In the genomic region with DNA sequence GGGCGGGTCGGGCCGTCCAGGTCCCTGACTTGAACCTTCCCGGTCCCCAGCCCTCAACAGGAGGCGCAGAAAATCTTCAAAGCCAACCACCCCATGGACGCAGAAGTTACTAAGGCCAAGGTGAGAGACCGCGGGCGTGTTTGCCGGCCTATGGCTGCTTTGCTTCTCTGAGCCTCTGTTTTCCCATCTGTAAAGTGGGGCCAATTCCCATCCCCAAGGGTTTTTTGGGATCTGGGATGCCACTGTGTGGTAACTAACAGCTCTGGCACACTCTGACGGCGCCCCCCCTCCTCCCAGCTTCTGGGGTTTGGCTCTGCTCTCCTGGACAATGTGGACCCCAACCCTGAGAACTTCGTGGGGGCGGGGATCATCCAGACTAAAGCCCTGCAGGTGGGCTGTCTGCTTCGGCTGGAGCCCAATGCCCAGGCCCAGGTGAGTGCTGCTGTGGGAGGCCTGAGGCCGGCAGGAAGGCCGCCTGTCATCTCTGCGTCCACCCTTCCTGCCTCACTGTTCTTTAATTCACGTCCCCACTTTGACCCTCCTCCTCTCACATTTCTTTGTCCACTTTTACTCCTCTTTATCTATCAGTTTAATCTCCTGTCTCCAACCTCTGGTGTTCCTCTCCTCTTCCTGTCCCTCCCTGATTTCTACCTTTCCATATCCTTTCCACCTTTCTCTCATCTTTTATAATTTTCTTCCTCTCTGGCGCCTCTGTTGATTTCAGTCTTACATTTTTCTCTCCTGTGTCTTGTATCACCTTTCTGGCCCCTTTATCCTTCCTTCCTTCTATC, we compare ENCODE assay signal across 17 cellular contexts. TPM values are rescaled to one million over a fixed set of nuclear protein-coding genes. Genes with fewer than 3 reads are reported as not detected.
DNase-seq lines count a peak whose midpoint lies in the region; FAIRE-seq and TF ChIP-seq lines count a peak whose summit lies in the region.
"Had no signal": no experiment of that assay in that cellular context is flagged by ENCODE, and none has a peak within 500 bp of the region (broad histone marks: within the 10 kb centered on the region; RNA-seq: fewer than 3 reads in every experiment).

No MANE protein-coding gene starts in this region.

- H3K9ac ChIP-seq in astrocyte (ENCODE audit: low read length) = no peak overlapping the region
- H3K9ac ChIP-seq: SK-N-SH had no signal

- H3K4me1 ChIP-seq in CD4-positive, alpha-beta memory T cell (ENCODE audit: insufficient read depth, low read length) = peaks cover 14% of the 10 kb centered on the region
- no peaks in the 10 kb centered on the region; the same call in 1 of the 2 replicates for H3K4me1 ChIP-seq in HEK293 (ENCODE audit: control insufficient read depth, insufficient read depth, low read length)
- H3K4me1 ChIP-seq in astrocyte (ENCODE audit: insufficient read depth, low read length) = peaks cover 7% of the 10 kb centered on the region
- peaks cover 6% of the 10 kb centered on the region for H3K4me1 ChIP-seq in prostate gland (replicated peaks)

- POLR2A ChIA-PET in CD4-positive, alpha-beta memory T cell (lab: Charles Lee; ENCODE audit: partially characterized antibody) = interaction anchor here (1.2 to 1.6 kb wide), 2 partner anchors 7 to 63 kb away, joined by 5 read pairs; partner anchors contain the start of gene FUZ
- POLR2A ChIA-PET in HEK293 (lab: Yijun Ruan, JAX) = interaction anchor here (1.2 to 1.3 kb wide), 2 partner anchors 39 to 106 kb away, joined by 3 to 5 read pairs; partner anchors contain the start of gene AP2A1

- no peak for TF ChIP-seq CTCF in HEK293 (tag by site-specific recombination; IDR thresholded peaks at IDR 0.05)
- no peak for TF ChIP-seq CTCF in astrocyte (IDR thresholded peaks at IDR 0.05; ENCODE audit: insufficient read depth, low read depth, low read length)
- TF ChIP-seq CTCF in neural crest cell (conservative IDR thresholded peaks at IDR 0.05) = no peak
- no peak for TF ChIP-seq CTCF in dorsolateral prefrontal cortex (IDR thresholded peaks at IDR 0.05 in 54 of 56, conservative IDR thresholded peaks at IDR 0.05 in 2 of 56; ENCODE audit: low read depth in 1 of 56, partially characterized antibody in 56 of 56)
- TF ChIP-seq CTCF in prostate gland (IDR thresholded peaks at IDR 0.05) = no peak

- peaks cover 9% of the 10 kb centered on the region for H4K20me1 ChIP-seq in astrocyte (ENCODE audit: insufficient read depth, low read length)

- WGBS in prostate gland = 81% methylated on average over 19 of the region's 20 CpGs

- peaks cover 12% of the 10 kb centered on the region for H3K36me3 ChIP-seq in CD4-positive, alpha-beta memory T cell (ENCODE audit: insufficient read depth, low read length)
- H3K36me3 ChIP-seq in HEK293 (ENCODE audit: control insufficient read depth in 2 of 2, insufficient read depth in 1 of 2, low read length in 2 of 2) = peaks cover 15 to 58% of the 10 kb centered on the region in 2 experiments; a peak in 2 of 3 replicates
- peaks cover 12% of the 10 kb centered on the region for H3K36me3 ChIP-seq in astrocyte (ENCODE audit: insufficient read depth, low read length)
- H3K36me3 ChIP-seq in prostate gland = no peaks in the 10 kb centered on the region

- no peaks in the 10 kb centered on the region for H3K27me3 Mint-ChIP-seq in CD4-positive, alpha-beta memory T cell
- H3K27me3 Mint-ChIP-seq in astrocyte (ENCODE audit: low read depth, unreplicated experiment) (no peaks in the 10 kb centered on the region), neural crest cell (ENCODE audit: low read depth) (no peaks in the 10 kb centered on the region)

- peaks cover 7 to 19% (median 14%) of the 10 kb centered on the region in 4 donors for H3K4me1 Mint-ChIP-seq in CD4-positive, alpha-beta memory T cell
- H3K4me1 Mint-ChIP-seq in astrocyte (ENCODE audit: low read depth, unreplicated experiment) = peaks cover 7% of the 10 kb centered on the region
- peaks cover 23% of the 10 kb centered on the region for H3K4me1 Mint-ChIP-seq in neural crest cell

- CTCF ChIA-PET in CD4-positive, alpha-beta memory T cell (lab: Charles Lee; ENCODE audit: partially characterized antibody) = no interaction called here
- CTCF ChIA-PET in HEK293 (lab: Yijun Ruan, JAX) = interaction anchor here (0.5 to 1.6 kb wide), 3 partner anchors 27 to 57 kb away, joined by 3 to 5 read pairs (median 3); no protein-coding TSS in a partner anchor

- no peak overlapping the region for H3K4me3 ChIP-seq in CD4-positive, alpha-beta memory T cell (ENCODE audit: low read length in 2 of 2)
- H3K4me3 ChIP-seq in HEK293 (ENCODE audit: low read depth, low read length) (no peak overlapping the region), astrocyte (ENCODE audit: insufficient read depth, low read depth, low read length) (no peak overlapping the region), dorsolateral prefrontal cortex (no peak overlapping the region), prostate gland (no peak overlapping the region)
- H3K4me3 ChIP-seq: skin epidermis, tibial nerve had no signal

- FAIRE-seq in astrocyte (lab: Jason Lieb, UNC) = no peak
- FAIRE-seq: GM12891 had no signal

- DNase-seq in CD4-positive, alpha-beta memory T cell = no peak
- DNase-seq in astrocyte (ENCODE audit: low read depth) (no peak), neural crest cell (ENCODE audit: low read depth, low spot score) (no peak), SW480 (ENCODE audit: low spot score) (no peak), dorsolateral prefrontal cortex (no peak), prostate gland (ENCODE audit: low spot score) (no peak)
- DNase-seq: activated CD4-positive, alpha-beta T cell treated with anti-CD3 and anti-CD28 coated beads, Interleukin-2, amount 50 U/mL, for 48 hours; DMS 273 treated with DMSO at 0.1 percent for 48 hours; GF-D8; GOT3; left cardiac atrium; stimulated activated CD4-positive, alpha-beta T cell treated with anti-CD3 and anti-CD28 coated beads, Interleukin-4, amount 100 ng/mL, for 24 hours had no signal

- H3K79me2 ChIP-seq in astrocyte (ENCODE audit: insufficient read depth, low read length) = no peaks in the 10 kb centered on the region

- no peak overlapping the region for H3K4me2 ChIP-seq in astrocyte (ENCODE audit: low read length)
- H3K4me2 ChIP-seq: SK-N-SH had no signal

- H3K27ac Mint-ChIP-seq in CD4-positive, alpha-beta memory T cell = peak overlapping the region in 6 of 7 donors; percentile 48 to 94 (median 80)
- H3K27ac Mint-ChIP-seq in astrocyte (ENCODE audit: unreplicated experiment) (peak overlapping the region; percentile 21), neural crest cell (ENCODE audit: unreplicated experiment) (no peak overlapping the region)

- no peak for TF ChIP-seq POLR2A in prostate gland (IDR thresholded peaks at IDR 0.05)

- no peak overlapping the region for H2AFZ ChIP-seq in astrocyte (ENCODE audit: low read depth, low read length)

- H3K4me3 Mint-ChIP-seq in CD4-positive, alpha-beta memory T cell = peak overlapping the region in 1 of 8 donors; percentile 38
- H3K4me3 Mint-ChIP-seq in astrocyte (ENCODE audit: unreplicated experiment) = no peak overlapping the region
- peak overlapping the region; percentile 38 for H3K4me3 Mint-ChIP-seq in neural crest cell

- H3K27me3 ChIP-seq in CD4-positive, alpha-beta memory T cell (ENCODE audit: insufficient read depth, low read length) = no peaks in the 10 kb centered on the region
- no peaks in the 10 kb centered on the region for H3K27me3 ChIP-seq in astrocyte (ENCODE audit: insufficient read depth, low read length)
- no peaks in the 10 kb centered on the region for H3K27me3 ChIP-seq in dorsolateral prefrontal cortex
- no peaks in the 10 kb centered on the region for H3K27me3 ChIP-seq in prostate gland (replicated peaks; ENCODE audit: insufficient read depth)
- H3K27me3 ChIP-seq: tibial nerve had no signal

- H3K9me3 Mint-ChIP-seq in CD4-positive, alpha-beta memory T cell = peaks cover 0 to 1% (median 0%) of the 10 kb centered on the region in 8 donors
- H3K9me3 Mint-ChIP-seq in astrocyte (ENCODE audit: unreplicated experiment) (no peaks in the 10 kb centered on the region), neural crest cell (no peaks in the 10 kb centered on the region)

- no peak overlapping the region for H3K27ac ChIP-seq in CD4-positive, alpha-beta memory T cell (ENCODE audit: low read depth, low read length)
- no peak overlapping the region for H3K27ac ChIP-seq in HEK293 (ENCODE audit: extremely low read depth, low read depth, low read length)
- H3K27ac ChIP-seq in astrocyte (ENCODE audit: low read depth, low read length) = no peak overlapping the region
- H3K27ac ChIP-seq in dorsolateral prefrontal cortex = no peak overlapping the region
- no peak overlapping the region for H3K27ac ChIP-seq in prostate gland

- no peaks in the 10 kb centered on the region for H3K9me3 ChIP-seq in CD4-positive, alpha-beta memory T cell (ENCODE audit: control insufficient read depth in 1 of 2, low read length in 2 of 2)
- H3K9me3 ChIP-seq in HEK293 (ENCODE audit: control insufficient read depth, insufficient read depth, low read depth, low read length) = no peaks in the 10 kb centered on the region
- H3K9me3 ChIP-seq in astrocyte (ENCODE audit: insufficient read depth, low read depth, low read length) = no peaks in the 10 kb centered on the region
- H3K9me3 ChIP-seq in prostate gland = no peaks in the 10 kb centered on the region
- H3K9me3 ChIP-seq: SK-N-SH, tibial nerve had no signal

- peaks cover 12 to 22% of the 10 kb centered on the region in 2 donors for H3K36me3 Mint-ChIP-seq in CD4-positive, alpha-beta memory T cell
- H3K36me3 Mint-ChIP-seq in astrocyte (ENCODE audit: low read depth, unreplicated experiment) (peaks cover 17% of the 10 kb centered on the region), neural crest cell (ENCODE audit: low read depth) (peaks cover 5% of the 10 kb centered on the region)

- intact Hi-C loops in CD4-positive, alpha-beta memory T cell (cut with micrococcal nuclease) = no loop called here
- intact Hi-C loops in dorsolateral prefrontal cortex (cut with DNase I) = loop anchor here in 1 of 2 donors (5.0 kb wide), 1 partner anchor 39 kb away; the partner anchor contains the start of gene AP2A1
- intact Hi-C loops in prostate gland (cut with DNase I) = no loop called here

RNA-seq across cellular contexts. Expression of gene FUZ, which starts 7.1 kb away (rescaled TPM):
- total RNA-seq in CD4-positive, alpha-beta memory T cell = 10 to 100 TPM; 22.4 to 24.1 TPM
- 1 to 10 TPM; 4.9 to 7.4 TPM for polyA plus RNA-seq in CD4-positive, alpha-beta memory T cell
- 8.9 and 9.8 TPM in 2 replicates for total RNA-seq in astrocyte
- total RNA-seq in neural crest cell = 37.5 and 38.0 TPM in 2 replicates
- total RNA-seq in dorsolateral prefrontal cortex = 10 to 100 TPM; 24.0 to 83.9 (median 43.9) TPM
- total RNA-seq in prostate gland = 10 to 100 TPM; 39.2 to 45.4 TPM

RNA-seq across cellular contexts. Expression of gene MED25, which starts 12.1 kb away (rescaled TPM):
- total RNA-seq in CD4-positive, alpha-beta memory T cell = 10 to 100 TPM; 41.8 to 48.8 TPM
- polyA plus RNA-seq in CD4-positive, alpha-beta memory T cell = 10 to 100 TPM; 10.7 to 22.9 TPM
- 61.3 and 72.2 TPM in 2 replicates for total RNA-seq in astrocyte
- total RNA-seq in neural crest cell = 80.8 and 85.4 TPM in 2 replicates
- total RNA-seq in dorsolateral prefrontal cortex = 10 to 100 TPM; 42.6 to 78.6 (median 57.7) TPM
- 100 to 1,000 TPM in 1 of 2 donors, 10 to 100 TPM in 1; 38.4 to 173 TPM for total RNA-seq in prostate gland

RNA-seq across cellular contexts. Expression of gene AP2A1, which starts 39.2 kb away (rescaled TPM):
- total RNA-seq in CD4-positive, alpha-beta memory T cell = 10 to 100 TPM; 55.5 to 56.2 TPM
- polyA plus RNA-seq in CD4-positive, alpha-beta memory T cell = 1 to 10 TPM; 2.6 to 9.5 TPM
- total RNA-seq in astrocyte = 163 and 168 TPM in 2 replicates
- total RNA-seq in neural crest cell = 96.7 and 102 TPM in 2 replicates
- 100 to 1,000 TPM; 116 to 220 (median 173) TPM for total RNA-seq in dorsolateral prefrontal cortex
- 100 to 1,000 TPM in 1 of 2 donors, 10 to 100 TPM in 1; 62.7 to 252 TPM for total RNA-seq in prostate gland

RNA-seq across cellular contexts. Expression of gene TSKS, which starts 42.9 kb away (rescaled TPM):
- total RNA-seq in CD4-positive, alpha-beta memory T cell = 1 to 10 TPM in 1 of 2 experiments, under 1 TPM in 1; 0.90 to 1.1 TPM
- polyA plus RNA-seq in CD4-positive, alpha-beta memory T cell = under 1 TPM; 0.16 to 0.56 TPM
- total RNA-seq in astrocyte (not detected in 2 replicates), neural crest cell (not detected in 2 replicates), dorsolateral prefrontal cortex (1 to 10 TPM in 1 of 120 experiments, under 1 TPM in 4, not detected in 115; 0.26 to 1.1 (median 0.39) TPM), prostate gland (10 to 100 TPM in 1 of 2 donors, not detected in 1; 10.6 TPM)
- polyA plus RNA-seq: SK-N-SH had no signal

RNA-seq across cellular contexts. Expression of gene PTOV1, which starts 44.9 kb away (rescaled TPM):
- total RNA-seq in CD4-positive, alpha-beta memory T cell = 100 to 1,000 TPM; 150 to 156 TPM
- polyA plus RNA-seq in CD4-positive, alpha-beta memory T cell = 10 to 100 TPM; 40.7 to 57.9 TPM
- 162 and 172 TPM in 2 replicates for total RNA-seq in astrocyte
- 453 and 466 TPM in 2 replicates for total RNA-seq in neural crest cell
- total RNA-seq in dorsolateral prefrontal cortex = 100 to 1,000 TPM; 186 to 437 (median 239) TPM
- total RNA-seq in prostate gland = 100 to 1,000 TPM; 179 to 252 TPM
